In genomic region chr12:22981711-22982110, GRCh38 we compare ENCODE assay signal across 15 cellular contexts.
DNase-seq lines count a peak whose midpoint lies in the region; TF ChIP-seq lines count a peak whose summit lies in the region.
"Had no signal": no experiment of that assay in that cellular context is flagged by ENCODE, and none has a peak within 500 bp of the region (broad histone marks: within the 10 kb centered on the region; RNA-seq: fewer than 3 reads in every experiment).

No MANE protein-coding gene starts in this region.

- peak; percentile 32 for DNase-seq in DMS 273 (lab: John Stamatoyannopoulos, UW; ENCODE audit: unreplicated experiment)
- DNase-seq in DMS 273 treated with DMSO at 0.1 percent for 48 hours (lab: John Stamatoyannopoulos, UW) = no peak
- DNase-seq in NCI-H446 treated with DMSO at 0.1 percent for 48 hours (lab: John Stamatoyannopoulos, UW) = peak; percentile 51
- no peak for DNase-seq in endodermal cell
- DNase-seq in osteocyte (ENCODE audit: extremely low spot score, unreplicated experiment) = no peak
- DNase-seq in KBM-7 = no peak
- DNase-seq in activated CD4-positive, alpha-beta T cell treated with anti-CD3 and anti-CD28 coated beads for 4 hours = no peak
- no peak for DNase-seq in erythroblast (lab: John Stamatoyannopoulos, UW)
- DNase-seq: activated CD4-positive, alpha-beta T cell treated with anti-CD3 and anti-CD28 coated beads for 48 hours; activated naive CD4-positive, alpha-beta T cell treated with Interleukin-2 at 50 U/mL for 16 hours; GDM1; NCI-H345; small intestine had no signal

- H3K9me3 Mint-ChIP-seq in endodermal cell (no peaks in the 10 kb centered on the region), osteocyte (ENCODE audit: unreplicated experiment) (no peaks in the 10 kb centered on the region)

- no peaks in the 10 kb centered on the region for H3K9me3 ChIP-seq in endodermal cell (ENCODE audit: control insufficient read depth, low read length)
- H3K9me3 ChIP-seq: SJSA1 had no signal

- H3K27ac Mint-ChIP-seq in endodermal cell = no peak overlapping the region
- no peak overlapping the region for H3K27ac Mint-ChIP-seq in osteocyte (ENCODE audit: unreplicated experiment)

- no peak overlapping the region for H3K4me3 Mint-ChIP-seq in endodermal cell
- H3K4me3 Mint-ChIP-seq in osteocyte (ENCODE audit: unreplicated experiment) = no peak overlapping the region

- H3K36me3 Mint-ChIP-seq in endodermal cell (ENCODE audit: low read depth) (peaks cover 66% of the 10 kb centered on the region), osteocyte (ENCODE audit: unreplicated experiment) (no peaks in the 10 kb centered on the region)

- no peak for TF ChIP-seq POLR2A in erythroblast (IDR thresholded peaks at IDR 0.05; ENCODE audit: low read length)

- H3K27me3 ChIP-seq in endodermal cell (ENCODE audit: control insufficient read depth, insufficient read depth, low read length, poor library complexity, severe bottlenecking) = no peaks in the 10 kb centered on the region
- H3K27me3 ChIP-seq: SJSA1 had no signal

- TF ChIP-seq CTCF in endodermal cell (conservative IDR thresholded peaks at IDR 0.05) (peak; percentile 45), osteocyte (IDR thresholded peaks at IDR 0.05) (peak; percentile 26)

- WGBS in endodermal cell (ENCODE audit: insufficient coverage in 1 of 2, insufficient read length in 1 of 2), 2 experiments = 94 to 100% methylated on average over 2 to 3 of the region's 3 CpGs

- no peak overlapping the region for H3K27ac ChIP-seq in endodermal cell (ENCODE audit: low read depth, low read length)
- H3K27ac ChIP-seq: KMS-11, SJSA1 had no signal

- in situ Hi-C loops in KBM-7 (cut with MboI; ENCODE audit: low pct_unique_long_range_greater_than_20kb, low sequenced_read_pairs) = no loop called here

- H3K9ac ChIP-seq in endodermal cell (ENCODE audit: extremely low read depth, low read length, poor library complexity, severe bottlenecking) = no peak overlapping the region
- H3K9ac ChIP-seq: KMS-11 had no signal

- H3K4me1 Mint-ChIP-seq in endodermal cell (peaks cover 15% of the 10 kb centered on the region), osteocyte (ENCODE audit: unreplicated experiment) (peaks cover 1% of the 10 kb centered on the region)

- no peak overlapping the region for H3K4me3 ChIP-seq in endodermal cell (ENCODE audit: low read length)
- H3K4me3 ChIP-seq: SJSA1 had no signal

- H3K36me3 ChIP-seq in endodermal cell (ENCODE audit: control insufficient read depth, insufficient read depth, low read length) = peaks cover 57% of the 10 kb centered on the region
- H3K36me3 ChIP-seq: SJSA1 had no signal

- H3K27me3 Mint-ChIP-seq in endodermal cell (ENCODE audit: insufficient read depth) = no peaks in the 10 kb centered on the region
- no peaks in the 10 kb centered on the region for H3K27me3 Mint-ChIP-seq in osteocyte (ENCODE audit: unreplicated experiment)

- no peaks in the 10 kb centered on the region for H3K4me1 ChIP-seq in endodermal cell (ENCODE audit: control insufficient read depth, insufficient read depth, low read length)

Comparison
In these comparisons a context has a peak if more than half of its experiments do, and no peak if none do; other contexts are left out.
1. DNase-seq: peak in DMS 273 (single experiment) and NCI-H446 treated with DMSO at 0.1 percent for 48 hours (single experiment); none in DMS 273 treated with DMSO at 0.1 percent for 48 hours (single experiment), endodermal cell (single experiment), osteocyte (single experiment), KBM-7 (single experiment), activated CD4-positive, alpha-beta T cell treated with anti-CD3 and anti-CD28 coated beads for 4 hours (0 of 2) and erythroblast (0 of 2).